Comparison of ENCODE assay signal across 9 cellular contexts in the genomic region with DNA sequence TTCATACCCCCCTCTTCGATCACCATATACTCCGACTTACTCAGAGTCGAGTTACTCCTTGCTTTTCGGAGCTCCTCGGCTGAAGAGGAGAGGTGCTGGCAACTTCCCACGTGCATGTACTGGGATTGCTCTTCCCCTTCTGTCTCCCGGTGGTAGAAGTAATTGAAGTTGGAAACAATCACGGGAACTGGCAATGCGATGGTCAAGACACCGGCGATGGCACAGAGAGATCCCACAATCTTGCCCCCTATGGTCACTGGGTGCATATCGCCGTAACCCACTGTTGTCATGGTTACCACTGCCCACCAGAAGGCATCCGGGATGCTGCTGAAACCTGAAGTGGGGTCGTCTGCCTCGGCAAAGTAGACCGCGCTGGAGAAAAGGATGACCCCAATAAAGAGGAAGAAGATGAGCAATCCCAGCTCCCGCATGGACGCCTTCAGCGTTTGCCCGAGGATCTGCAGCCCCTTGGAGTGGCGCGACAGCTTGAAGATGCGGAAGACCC. TPM values are rescaled to one million over a fixed set of nuclear protein-coding genes. Genes with fewer than 3 reads are reported as not detected.
A peak's percentile ranks its signal among the peaks of the same experiment; 100 is the strongest.
DNase-seq lines count a peak whose midpoint lies in the region; ATAC-seq and TF ChIP-seq lines count a peak whose summit lies in the region.
"Had no signal": no experiment of that assay in that cellular context is flagged by ENCODE, and none has a peak within 500 bp of the region (broad histone marks: within the 10 kb centered on the region; RNA-seq: fewer than 3 reads in every experiment).

No MANE protein-coding gene starts in this region.

- peaks cover 29% of the 10 kb centered on the region for H3K27me3 ChIP-seq in colonic mucosa
- H3K27me3 ChIP-seq in smooth muscle cell (ENCODE audit: low read depth), result peaks cover 25% of the 10 kb centered on the region

- ATAC-seq in HG03039 (IDR thresholded peaks at IDR 0.05; ENCODE audit: unreplicated experiment), result no peak
- no peak for ATAC-seq in HG03432 (IDR thresholded peaks at IDR 0.05; ENCODE audit: unreplicated experiment)

- WGBS in smooth muscle cell (ENCODE audit: low lambda C conversion rate), result 89% methylated on average over 25 of the region's 25 CpGs

- H3K4me2 ChIP-seq in smooth muscle cell, result peak overlapping the region; percentile 94

- peaks cover 10% of the 10 kb centered on the region for H3K79me2 ChIP-seq in smooth muscle cell (ENCODE audit: low read depth)

- intact Hi-C loops in colonic mucosa (cut with DNase I), result no loop called here

- peak; percentile 34 for DNase-seq in NCI-H1092 treated with DMSO at 0.1 percent for 48 hours (lab: John Stamatoyannopoulos, UW)
- no peak for DNase-seq in NCI-H1092 (lab: John Stamatoyannopoulos, UW)
- DNase-seq in T follicular helper cell (ENCODE audit: low read depth), result peak; percentile 6
- no peak for DNase-seq in colonic mucosa
- no peak for DNase-seq in smooth muscle cell (lab: John Stamatoyannopoulos, UW; ENCODE audit: unreplicated experiment)
- no peak for DNase-seq in NCI-H1436 (lab: John Stamatoyannopoulos, UW)

- H3K9me3 ChIP-seq in colonic mucosa (no peaks in the 10 kb centered on the region), smooth muscle cell (replicated peaks; ENCODE audit: low read depth) (no peaks in the 10 kb centered on the region)

- no peak for TF ChIP-seq CTCF in colonic mucosa (IDR thresholded peaks at IDR 0.05)
- no peak for TF ChIP-seq CTCF in smooth muscle cell (IDR thresholded peaks at IDR 0.05; ENCODE audit: borderline replicate concordance, insufficient read depth, poor library complexity, severe bottlenecking)

- H3K36me3 ChIP-seq in colonic mucosa (no peaks in the 10 kb centered on the region), smooth muscle cell (ENCODE audit: low read depth) (no peaks in the 10 kb centered on the region)

- H3K4me3 ChIP-seq in colonic mucosa (peak overlapping the region; percentile 38), smooth muscle cell (no peak overlapping the region)

- H3K27ac ChIP-seq in colonic mucosa, result peak overlapping the region; percentile 42
- H3K27ac ChIP-seq in smooth muscle cell (ENCODE audit: low read depth), result no peak overlapping the region

- peaks cover 5% of the 10 kb centered on the region for H3F3A ChIP-seq in smooth muscle cell (ENCODE audit: low read depth)

- H3K9ac ChIP-seq in colonic mucosa (ENCODE audit: low read depth in 2 of 2, low read length in 2 of 2) (peak overlapping the region in 1 of 2 donors; percentile 59), smooth muscle cell (ENCODE audit: low read depth) (no peak overlapping the region)

- no peaks in the 10 kb centered on the region for H4K20me1 ChIP-seq in smooth muscle cell (ENCODE audit: low read depth)

- no peaks in the 10 kb centered on the region for H3K4me1 ChIP-seq in colonic mucosa
- peaks cover 9% of the 10 kb centered on the region for H3K4me1 ChIP-seq in smooth muscle cell (ENCODE audit: low read depth)

- H2AFZ ChIP-seq in smooth muscle cell (ENCODE audit: low read depth), result no peak overlapping the region

RNA-seq across cellular contexts. Expression of gene KCNA3, which starts 1.5 kb away (rescaled TPM):
- total RNA-seq in colonic mucosa (1 to 10 TPM in 1 of 2 donors, under 1 TPM in 1; 0.93 to 1.4 TPM), smooth muscle cell (5.5 and 9.3 TPM in 2 replicates)
- polyA plus RNA-seq in smooth muscle cell, result 2.3 and 3.7 TPM in 2 replicates
- total RNA-seq: A172 had no signal

Comparison
In these comparisons a context has a peak if more than half of its experiments do, and no peak if none do; other contexts are left out.
1. DNase-seq: peak in NCI-H1092 treated with DMSO at 0.1 percent for 48 hours (single experiment) and T follicular helper cell (single experiment); none in NCI-H1092 (single experiment), colonic mucosa (single experiment), smooth muscle cell (single experiment) and NCI-H1436 (single experiment).